Comparison of ENCODE assay signal across 13 cellular contexts in genomic region chrX:24528605-24529004, GRCh38.
DNase-seq lines count a peak whose midpoint lies in the region; ATAC-seq and TF ChIP-seq lines count a peak whose summit lies in the region.
"Had no signal": no experiment of that assay in that cellular context is flagged by ENCODE, and none has a peak within 500 bp of the region (broad histone marks: within the 10 kb centered on the region; RNA-seq: fewer than 3 reads in every experiment).

No MANE protein-coding gene starts in this region.

- H3K27me3 Mint-ChIP-seq in WTC11 (ENCODE audit: low read depth) = no peaks in the 10 kb centered on the region

- peaks cover 44% of the 10 kb centered on the region for H3K36me3 ChIP-seq in HUES48 (ENCODE audit: control insufficient read depth, insufficient read depth, low read length)
- no peaks in the 10 kb centered on the region for H3K36me3 ChIP-seq in MM.1S (replicated peaks; ENCODE audit: insufficient read depth, low read length)
- H3K36me3 ChIP-seq in tibial artery = peaks cover 13 to 41% (median 23%) of the 10 kb centered on the region in 3 donors

- H3K4me2 ChIP-seq in MM.1S (ENCODE audit: low read depth, low read length) = no peak overlapping the region

- peak; percentile 73 for ATAC-seq in WTC11
- ATAC-seq: PC-3 had no signal

- intact Hi-C loops in tibial artery (cut with DNase I; ENCODE audit: low total_unique reads) = no loop called here

- no peak overlapping the region for H3K4me3 ChIP-seq in GM12865 (ENCODE audit: low read depth, low read length)
- H3K4me3 ChIP-seq in HUES48 (ENCODE audit: low read depth, low read length) = no peak overlapping the region; the same call in 1 of the 2 replicates
- no peak overlapping the region for H3K4me3 ChIP-seq in MM.1S (ENCODE audit: low read length)
- no peak overlapping the region for H3K4me3 ChIP-seq in tibial artery

- no peaks in the 10 kb centered on the region for H3K9me2 ChIP-seq in MM.1S (replicated peaks; ENCODE audit: insufficient read depth, low read length)

- no peaks in the 10 kb centered on the region for H4K20me1 ChIP-seq in MM.1S (ENCODE audit: insufficient read depth, low read length)

- H3K9me3 ChIP-seq in HUES48 (ENCODE audit: control insufficient read depth, insufficient read depth, low read length) (no peaks in the 10 kb centered on the region), MM.1S (replicated peaks; ENCODE audit: insufficient read depth, low read length) (no peaks in the 10 kb centered on the region), tibial artery (no peaks in the 10 kb centered on the region)

- H3K27me3 ChIP-seq in HUES48 (ENCODE audit: control insufficient read depth, insufficient read depth, low read length) = no peaks in the 10 kb centered on the region
- no peaks in the 10 kb centered on the region for H3K27me3 ChIP-seq in MM.1S (replicated peaks; ENCODE audit: insufficient read depth, low read length)
- H3K27me3 ChIP-seq in tibial artery = no peaks in the 10 kb centered on the region

- TF ChIP-seq CTCF in GM12865 (IDR thresholded peaks at IDR 0.05; ENCODE audit: insufficient read depth, low read depth, low read length, missing control alignments) = no peak
- TF ChIP-seq CTCF in WTC11 (IDR thresholded peaks at IDR 0.05) = no peak
- no peak for TF ChIP-seq CTCF in MM.1S (IDR thresholded peaks at IDR 0.05; ENCODE audit: low read length)
- no peak for TF ChIP-seq CTCF in tibial artery (IDR thresholded peaks at IDR 0.05)

- POLR2A ChIA-PET in WTC11 (lab: Charles Lee) = no interaction called here

- H3K9ac ChIP-seq in HUES48 (ENCODE audit: low read depth, low read length) (no peak overlapping the region), MM.1S (ENCODE audit: low read length) (no peak overlapping the region)

- peaks cover 46% of the 10 kb centered on the region for H3K4me1 Mint-ChIP-seq in WTC11

- H3K27ac Mint-ChIP-seq in WTC11 = no peak overlapping the region; the same call in 1 of the 2 replicates
- H3K27ac Mint-ChIP-seq: T-helper 1 cell treated with Interleukin-12 subunit alpha and Interleukin-12 subunit beta and Interleukin-4 antibody, amounts not matched to agents 30 μg/mL and 1 μg/mL, for 36 hours had no signal

- H2AFZ ChIP-seq in MM.1S (ENCODE audit: low read length) = no peak overlapping the region

- no peaks in the 10 kb centered on the region for H3K9me3 Mint-ChIP-seq in WTC11
- H3K9me3 Mint-ChIP-seq: T-helper 1 cell treated with Interleukin-12 subunit alpha and Interleukin-12 subunit beta and Interleukin-4 antibody, amounts not matched to agents 30 μg/mL and 1 μg/mL, for 36 hours had no signal

- H3K36me3 Mint-ChIP-seq in WTC11 = peaks cover 31% of the 10 kb centered on the region

- no peaks in the 10 kb centered on the region for H3K79me2 ChIP-seq in MM.1S (ENCODE audit: low read length)

- CTCF ChIA-PET in WTC11 (lab: Charles Lee) = no interaction called here

- DNase-seq in GM12865 (ENCODE audit: low read depth) (peak; percentile 1), WTC11 (ENCODE audit: low spot score) (no peak), iPS-NIHi7 (ENCODE audit: extremely low spot score) (peak; percentile 50), MM.1S (no peak), nucleus accumbens (lab: John Stamatoyannopoulos, UW) (no peak), tibial artery (no peak)
- DNase-seq: NCI-H345, NCI-H526 treated with DMSO at 0.1 percent for 48 hours, PC-3 had no signal

- H3F3A ChIP-seq in MM.1S (ENCODE audit: insufficient read depth, low read length) = no peaks in the 10 kb centered on the region

- peaks cover 46% of the 10 kb centered on the region for H3K4me1 ChIP-seq in HUES48 (ENCODE audit: control insufficient read depth, insufficient read depth, low read length)
- H3K4me1 ChIP-seq in MM.1S (ENCODE audit: low read length) = no peaks in the 10 kb centered on the region
- no peaks in the 10 kb centered on the region for H3K4me1 ChIP-seq in tibial artery

- peak overlapping the region; percentile 75 for H3K27ac ChIP-seq in HUES48 (ENCODE audit: low read depth, low read length)
- H3K27ac ChIP-seq in MM.1S (ENCODE audit: low read length) = no peak overlapping the region
- H3K27ac ChIP-seq in tibial artery = no peak overlapping the region
- H3K27ac ChIP-seq: C4-2B, RWPE1 had no signal

- H3K4me3 Mint-ChIP-seq in WTC11 = no peak overlapping the region
- H3K4me3 Mint-ChIP-seq: T-helper 1 cell treated with Interleukin-12 subunit alpha and Interleukin-12 subunit beta and Interleukin-4 antibody, amounts not matched to agents 30 μg/mL and 1 μg/mL, for 36 hours had no signal

TF ChIP-seq in WTC11, 78 proteins besides CTCF, POLR2A, EP300 and RAD21:
- no peak for TF ChIP-seq ZNF396 (CRISPR knock-in tag; IDR thresholded peaks at IDR 0.05; ENCODE audit: borderline replicate concordance)
- TF ChIP-seq ESRRA (CRISPR knock-in tag; IDR thresholded peaks at IDR 0.05; ENCODE audit: borderline replicate concordance) = no peak
- TF ChIP-seq ZNF281 (CRISPR knock-in tag; IDR thresholded peaks at IDR 0.05) = no peak
- TF ChIP-seq ZNF532 (CRISPR knock-in tag; IDR thresholded peaks at IDR 0.05; ENCODE audit: borderline replicate concordance) = no peak
- no peak for TF ChIP-seq ZNF416 (CRISPR knock-in tag; IDR thresholded peaks at IDR 0.05)
- no peak for TF ChIP-seq ETV6 (CRISPR knock-in tag; IDR thresholded peaks at IDR 0.05)

Comparison
In these comparisons a context has a peak if more than half of its experiments do, and no peak if none do; other contexts are left out.
1. DNase-seq: peak in GM12865 (single experiment) and iPS-NIHi7 (single experiment); none in WTC11 (single experiment), MM.1S (single experiment), nucleus accumbens (0 of 56) and tibial artery (0 of 2).